In the genomic region with DNA sequence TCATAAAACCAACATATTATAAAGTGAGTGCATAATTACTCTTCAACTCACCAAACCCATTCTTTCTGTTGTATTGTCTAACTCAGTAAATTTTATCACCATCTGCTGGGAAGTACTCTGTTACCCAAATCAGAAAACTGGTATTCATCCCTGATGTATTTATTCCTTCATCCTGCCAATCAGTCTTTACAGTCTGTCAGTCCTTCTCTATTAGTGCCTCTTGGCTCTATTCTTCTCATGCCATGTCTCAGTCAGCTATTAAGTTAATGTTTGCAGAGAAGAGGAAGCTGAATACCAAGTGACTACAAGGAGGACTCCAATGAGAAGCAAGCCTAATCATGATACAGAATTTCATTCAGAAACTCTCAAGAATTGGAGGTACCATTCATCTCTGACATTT, we compare ENCODE assay signal across 10 cellular contexts.
"Had no signal": no experiment of that assay in that cellular context is flagged by ENCODE, and none has a peak within 500 bp of the region (broad histone marks: within the 10 kb centered on the region; RNA-seq: fewer than 3 reads in every experiment).

No MANE protein-coding gene starts in this region.

- ATAC-seq: activated CD4-positive, alpha-beta T cell treated with anti-CD3 and anti-CD28 coated beads for 36 hours; activated CD4-positive, CD25-positive, alpha-beta regulatory T cell treated with anti-CD3 and anti-CD28 coated beads, Interleukin-2, amount 50 U/mL, for 24 hours; activated CD8-positive, alpha-beta memory T cell treated with anti-CD3 and anti-CD28 coated beads, Interleukin-2, amount 10 ng/mL, durations not matched to agents 7 days and 5 days; activated CD8-positive, alpha-beta T cell treated with anti-CD3 and anti-CD28 coated beads for 36 hours; activated CD8-positive, alpha-beta T cell treated with anti-CD3 and anti-CD28 coated beads, Interleukin-2, amount 10 ng/mL, durations not matched to agents 7 days and 5 days; T-cell; T-helper 17 cell; WTC11 had no signal

- H3K36me3 ChIP-seq: WERI-Rb-1 had no signal

- H3K27ac ChIP-seq: VCaP, WERI-Rb-1 had no signal
